Comparison of ENCODE assay signal across 1 cellular context in the genomic region with DNA sequence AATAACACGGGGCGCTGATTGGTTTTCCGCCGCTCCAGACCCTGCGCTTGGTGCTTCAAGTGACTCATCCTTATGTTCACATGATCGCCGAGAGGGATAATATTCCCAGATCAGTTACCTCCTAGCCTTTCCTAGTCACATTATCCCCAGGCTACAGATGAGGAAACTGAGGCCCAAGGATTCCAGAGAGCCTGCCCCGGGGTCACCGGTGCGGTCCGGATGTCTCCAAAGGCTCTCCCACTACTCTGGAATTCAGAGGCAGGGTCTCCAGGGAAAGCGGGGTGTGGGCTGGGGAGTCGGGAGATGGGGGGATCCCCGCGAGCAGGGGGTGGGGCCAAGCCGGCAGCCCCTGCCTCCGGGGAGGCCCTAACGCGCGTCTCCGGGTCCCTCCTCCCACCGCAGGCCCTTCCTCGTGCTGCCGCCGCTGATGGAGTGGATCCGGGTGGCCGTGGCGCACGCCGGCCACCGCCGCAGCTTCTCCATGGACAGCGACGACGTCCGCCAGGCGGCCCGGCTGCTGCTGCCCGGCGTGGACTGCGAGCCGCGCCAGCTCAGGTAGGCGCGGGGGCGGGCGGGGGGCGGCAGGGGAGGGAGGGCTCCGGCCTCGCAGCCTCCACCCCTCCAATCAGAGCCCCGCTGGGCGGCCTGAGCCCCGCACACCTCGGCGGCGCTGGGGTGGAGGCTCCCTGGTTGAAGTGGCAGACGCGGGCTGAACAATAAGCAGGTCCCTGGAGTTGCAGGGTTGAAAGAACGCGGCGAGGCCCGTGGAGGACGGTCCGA.
TF ChIP-seq lines count a peak whose summit lies in the region.

No MANE protein-coding gene starts in this region.

TF ChIP-seq in H1, 55 proteins besides CTCF, POLR2A, EP300 and RAD21 (continued from another document):
- TF ChIP-seq BCL11A (IDR thresholded peaks at IDR 0.05; ENCODE audit: low read depth in 2 of 2, low read length in 2 of 2) (no peak), BACH1 (IDR thresholded peaks at IDR 0.05; ENCODE audit: low read length) (no peak), SIRT6 (IDR thresholded peaks at IDR 0.05; ENCODE audit: low read length) (no peak), TAF1 (IDR thresholded peaks at IDR 0.05; ENCODE audit: low read depth, low read length) (0 out of 2 replicates have a peak, but pooled peaks have one; percentile 23), KDM4A (IDR thresholded peaks at IDR 0.05; ENCODE audit: low read depth, low read length, severe bottlenecking) (peak; percentile 39)
- TF ChIP-seq, protein P1, sequence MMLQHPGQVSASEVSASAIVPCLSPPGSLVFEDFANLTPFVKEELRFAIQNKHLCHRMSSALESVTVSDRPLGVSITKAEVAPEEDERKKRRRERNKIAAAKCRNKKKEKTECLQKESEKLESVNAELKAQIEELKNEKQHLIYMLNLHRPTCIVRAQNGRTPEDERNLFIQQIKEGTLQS (IDR thresholded peaks at IDR 0.05; ENCODE audit: insufficient read depth, low read depth, low read length): no peak
- TF ChIP-seq, protein P2, sequence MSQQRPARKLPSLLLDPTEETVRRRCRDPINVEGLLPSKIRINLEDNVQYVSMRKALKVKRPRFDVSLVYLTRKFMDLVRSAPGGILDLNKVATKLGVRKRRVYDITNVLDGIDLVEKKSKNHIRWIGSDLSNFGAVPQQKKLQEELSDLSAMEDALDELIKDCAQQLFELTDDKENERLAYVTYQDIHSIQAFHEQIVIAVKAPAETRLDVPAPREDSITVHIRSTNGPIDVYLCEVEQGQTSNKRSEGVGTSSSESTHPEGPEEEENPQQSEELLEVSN (IDR thresholded peaks at IDR 0.05): peak; percentile 76
